ENCODE assay signal across 8 cellular contexts in the genomic region with DNA sequence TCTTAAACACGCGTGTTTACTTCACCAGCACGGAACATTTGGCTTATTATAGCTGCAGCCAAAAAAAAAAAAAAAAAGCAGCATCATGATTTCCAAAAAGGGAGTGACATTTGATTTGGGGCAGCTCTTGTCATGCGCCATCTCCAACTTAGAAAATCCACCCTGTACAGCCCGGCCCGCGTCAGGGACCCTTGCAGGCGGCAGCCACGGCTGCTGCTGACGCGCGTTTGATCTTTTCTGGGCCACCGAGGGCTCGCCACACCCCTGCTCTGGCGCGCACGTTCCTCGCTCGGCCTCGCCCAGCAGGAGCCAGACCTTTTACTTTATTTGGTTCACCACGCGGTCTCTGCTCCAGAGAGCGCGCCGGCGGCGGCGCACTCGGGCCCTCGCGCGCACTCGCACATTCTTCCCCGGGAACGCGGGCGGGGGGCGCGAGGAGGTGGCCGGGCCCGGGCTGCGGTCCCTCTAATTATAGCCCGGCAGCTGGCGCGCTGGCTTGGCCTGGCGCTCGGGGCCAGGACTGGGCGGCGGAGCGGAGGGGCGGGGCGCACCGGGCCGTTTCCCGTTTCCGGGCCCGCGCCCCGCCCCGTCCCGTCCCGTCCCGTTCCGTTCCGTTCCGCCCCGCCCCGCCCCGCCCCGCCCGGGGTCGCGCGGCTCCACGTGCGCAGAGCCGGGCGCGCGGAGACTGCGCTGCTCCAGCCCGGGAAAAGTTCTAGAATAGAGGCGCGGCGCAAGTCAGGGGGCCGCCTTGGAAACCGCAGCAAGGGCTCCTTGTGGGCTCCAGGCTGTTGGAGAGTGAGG. TPM values are rescaled to one million over a fixed set of nuclear protein-coding genes. Genes with fewer than 3 reads are reported as not detected.
DNase-seq lines count a peak whose midpoint lies in the region; ATAC-seq and TF ChIP-seq lines count a peak whose summit lies in the region.

No MANE protein-coding gene starts in this region.

- no peaks in the 10 kb centered on the region for H3K27me3 ChIP-seq in BJ (ENCODE audit: control insufficient read depth, insufficient read depth, low read length)

- peaks cover 47% of the 10 kb centered on the region for H3K4me1 Mint-ChIP-seq in activated CD4-positive, alpha-beta T cell treated with anti-CD3 and anti-CD28 coated beads, Interleukin-2, amount 10 ng/mL, durations not matched to agents 24 days and 14 days

- peak overlapping the region; percentile 97 for H3K27ac Mint-ChIP-seq in activated CD4-positive, alpha-beta T cell treated with anti-CD3 and anti-CD28 coated beads, Interleukin-2, amount 10 ng/mL, durations not matched to agents 24 days and 14 days

- H3K36me3 ChIP-seq in BJ (ENCODE audit: control insufficient read depth, insufficient read depth, low read length) = no peaks in the 10 kb centered on the region

- no peak for DNase-seq in BJ (ENCODE audit: low read depth)
- peak; percentile 98 for DNase-seq in NCI-H510A treated with DMSO at 0.1 percent for 48 hours (lab: John Stamatoyannopoulos, UW)
- peak; percentile 92 for DNase-seq in activated CD4-positive, alpha-beta T cell treated with anti-CD3 and anti-CD28 coated beads, Interleukin-2, amount 10 ng/mL, durations not matched to agents 24 days and 14 days
- peak; percentile 96 for DNase-seq in coronary artery (ENCODE audit: low spot score)
- DNase-seq in left lobe of liver (ENCODE audit: low spot score) = peak; percentile 91
- DNase-seq in stimulated activated CD4-positive, alpha-beta T cell treated with anti-CD3 and anti-CD28 coated beads, Interleukin-2, amount 100 ng/mL, for 4 hours (ENCODE audit: low read depth) = peak; percentile 67

- CTCF ChIA-PET in BJ (lab: Yijun Ruan, JAX) = interaction anchor here (0.6 to 3.8 kb wide), 4 partner anchors 100 to 494 kb away, joined by 3 to 21 read pairs (median 7); no protein-coding TSS in a partner anchor

- peaks cover 26% of the 10 kb centered on the region for H3K36me3 Mint-ChIP-seq in activated CD4-positive, alpha-beta T cell treated with anti-CD3 and anti-CD28 coated beads, Interleukin-2, amount 10 ng/mL, durations not matched to agents 24 days and 14 days (ENCODE audit: low read depth)

- TF ChIP-seq CTCF in BJ (IDR thresholded peaks at IDR 0.05; ENCODE audit: insufficient read depth, low read depth, low read length) (0 out of 2 replicates have a peak, but pooled peaks have one; percentile 9), coronary artery (IDR thresholded peaks at IDR 0.05) (no peak)

- H3K27ac ChIP-seq in coronary artery = peak overlapping the region; percentile 92 to 96

- ATAC-seq in HG03342 (IDR thresholded peaks at IDR 0.05; ENCODE audit: unreplicated experiment) = peak; percentile 62
- peak; percentile 86 for ATAC-seq in left lobe of liver

- peaks cover 4% of the 10 kb centered on the region for H3K9me3 Mint-ChIP-seq in activated CD4-positive, alpha-beta T cell treated with anti-CD3 and anti-CD28 coated beads, Interleukin-2, amount 10 ng/mL, durations not matched to agents 24 days and 14 days

- peak overlapping the region; percentile 89 for H3K4me3 Mint-ChIP-seq in activated CD4-positive, alpha-beta T cell treated with anti-CD3 and anti-CD28 coated beads, Interleukin-2, amount 10 ng/mL, durations not matched to agents 24 days and 14 days

- peak overlapping the region; percentile 51 for H3K4me3 ChIP-seq in BJ (ENCODE audit: low read depth, low read length)
- peak overlapping the region; percentile 67 for H3K4me3 ChIP-seq in coronary artery

- peak; percentile 64 for TF ChIP-seq POLR2A in GM19193 (IDR thresholded peaks at IDR 0.05; ENCODE audit: extremely low read depth, insufficient read depth, insufficient read length)

- intact Hi-C loops in activated CD4-positive, alpha-beta T cell treated with anti-CD3 and anti-CD28 coated beads, Interleukin-2, amount 10 ng/mL, durations not matched to agents 24 days and 14 days (cut with micrococcal nuclease) = loop anchor here (1.0 to 10.0 kb wide), 7 partner anchors 8 to 1265 kb away; partner anchors contain the start of genes ARID4B, GGPS1, LYST and TOMM20

- POLR2A ChIA-PET in BJ (lab: Charles Lee) = interaction anchor here (0.7 kb wide), 1 partner anchor 64 kb away, joined by 10 read pairs; no protein-coding TSS in a partner anchor

- no peaks in the 10 kb centered on the region for H3K27me3 Mint-ChIP-seq in activated CD4-positive, alpha-beta T cell treated with anti-CD3 and anti-CD28 coated beads, Interleukin-2, amount 10 ng/mL, durations not matched to agents 24 days and 14 days

RNA-seq across cellular contexts. Expression of gene IRF2BP2, which starts 10.2 kb away (rescaled TPM):
- 12.5 and 20.7 TPM in 2 replicates for polyA plus RNA-seq in BJ (2011; rRNA removed)
- 21.2 and 34.0 TPM in 2 replicates for polyA minus RNA-seq in BJ (2011; rRNA and poly(A)+ RNA removed)
- total RNA-seq in activated CD4-positive, alpha-beta T cell treated with anti-CD3 and anti-CD28 coated beads, Interleukin-2, amount 10 ng/mL, durations not matched to agents 24 days and 14 days = 206 and 217 TPM in 2 replicates
- 48.7 TPM for total RNA-seq in left lobe of liver
